ENCODE assay signal across 1 cellular context in the genomic region with DNA sequence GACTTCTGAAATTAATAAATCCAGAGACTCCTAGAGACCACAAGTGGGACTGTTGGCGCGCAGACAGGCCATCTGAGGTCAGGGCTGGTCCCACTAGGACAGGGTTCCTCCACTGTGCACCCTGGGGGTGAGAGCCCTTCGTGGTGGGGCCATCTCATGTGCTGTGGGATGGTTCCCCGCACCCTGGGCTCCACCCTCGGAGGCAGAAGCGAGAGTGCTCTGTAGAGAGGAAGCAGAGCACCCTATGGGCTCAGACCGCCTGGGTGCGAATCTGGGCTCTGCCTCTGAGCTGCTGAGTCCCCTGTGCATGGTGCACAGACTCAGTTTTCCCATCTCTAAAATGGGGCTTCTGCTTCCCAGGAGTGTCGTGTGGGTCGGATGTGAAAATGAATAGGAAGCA.
TF ChIP-seq lines count a peak whose summit lies in the region.

No MANE protein-coding gene starts in this region.

TF ChIP-seq in H1, 55 proteins besides CTCF, POLR2A, EP300 and RAD21:
- TF ChIP-seq SAP30 (IDR thresholded peaks at IDR 0.05; ENCODE audit: insufficient read depth, insufficient replicate concordance, low read length) (no peak), KDM1A (IDR thresholded peaks at IDR 0.05; ENCODE audit: borderline replicate concordance, low read length) (no peak), SIRT6 (IDR thresholded peaks at IDR 0.05; ENCODE audit: low read length) (no peak), TBP (IDR thresholded peaks at IDR 0.05; ENCODE audit: low read depth, low read length) (no peak), CBX5 (IDR thresholded peaks at IDR 0.05; ENCODE audit: low read depth, low read length) (no peak), ATF2 (IDR thresholded peaks at IDR 0.05; ENCODE audit: low read length) (no peak), SUZ12 (IDR thresholded peaks at IDR 0.05; ENCODE audit: low read length) (no peak), FOSL1 (IDR thresholded peaks at IDR 0.05; ENCODE audit: insufficient read depth, low read depth, low read length) (no peak), MAFK (IDR thresholded peaks at IDR 0.05; ENCODE audit: low read depth, low read length) (no peak), PHF8 (conservative IDR thresholded peaks at IDR 0.05; ENCODE audit: low read depth, low read length) (no peak), SRF (IDR thresholded peaks at IDR 0.05; ENCODE audit: low read depth, low read length) (no peak), ASH2L (IDR thresholded peaks at IDR 0.05; ENCODE audit: low read length) (no peak)
